In genomic region chr15:101063891-101064794, GRCh38 we compare ENCODE assay signal across 14 cellular contexts.
DNase-seq lines count a peak whose midpoint lies in the region; ATAC-seq and TF ChIP-seq lines count a peak whose summit lies in the region.
"Had no signal": no experiment of that assay in that cellular context is flagged by ENCODE, and none has a peak within 500 bp of the region (broad histone marks: within the 10 kb centered on the region; RNA-seq: fewer than 3 reads in every experiment).

No MANE protein-coding gene starts in this region.

- H3K4me1 ChIP-seq in Peyer's patch (peaks cover 0 to 11% (median 0%) of the 10 kb centered on the region in 4 donors), endodermal cell (ENCODE audit: control insufficient read depth, insufficient read depth, low read length) (no peaks in the 10 kb centered on the region)

- ATAC-seq in memory B cell (ENCODE audit: low read depth): no peak
- ATAC-seq in GM18909 (IDR thresholded peaks at IDR 0.05; ENCODE audit: poor library complexity, unreplicated experiment): no peak

- peaks cover 9% of the 10 kb centered on the region for H3K36me3 Mint-ChIP-seq in endodermal cell (ENCODE audit: low read depth)
- H3K36me3 Mint-ChIP-seq in memory B cell: peaks cover 21% of the 10 kb centered on the region

- H3K9me3 Mint-ChIP-seq in endodermal cell (peaks cover 10% of the 10 kb centered on the region), memory B cell (no peaks in the 10 kb centered on the region)

- H3K9ac ChIP-seq in endodermal cell (ENCODE audit: extremely low read depth, low read length, poor library complexity, severe bottlenecking): no peak overlapping the region

- H3K4me1 Mint-ChIP-seq in endodermal cell: peaks cover 8% of the 10 kb centered on the region
- H3K4me1 Mint-ChIP-seq in memory B cell: peaks cover 24% of the 10 kb centered on the region

- H3K36me3 ChIP-seq in Peyer's patch (peaks cover 0 to 53% (median 0%) of the 10 kb centered on the region in 3 donors), endodermal cell (ENCODE audit: control insufficient read depth, insufficient read depth, low read length) (no peaks in the 10 kb centered on the region)

- H3K27me3 Mint-ChIP-seq in endodermal cell (ENCODE audit: insufficient read depth) (no peaks in the 10 kb centered on the region), memory B cell (no peaks in the 10 kb centered on the region)

- H3K4me3 ChIP-seq in Peyer's patch (no peak overlapping the region), endodermal cell (ENCODE audit: low read length) (no peak overlapping the region)

- DNase-seq in Peyer's patch: peak in 2 of 3 donors; percentile 41 to 43
- DNase-seq in endodermal cell: peak; percentile 41
- DNase-seq in memory B cell (ENCODE audit: low spot score in 2 of 2): no peak
- DNase-seq in substantia nigra (lab: John Stamatoyannopoulos, UW): peak in 42 of 49 donors; percentile 6 to 77 (median 50)
- no peak for DNase-seq in GF-D8 (lab: John Stamatoyannopoulos, UW)
- DNase-seq in NK-92 treated with Interleukin-12 subunit alpha and Interleukin-12 subunit beta, amount 100 ng/mL, for 24 hours (lab: John Stamatoyannopoulos, UW): no peak
- DNase-seq in NCI-H2171 treated with DMSO at 0.1 percent for 48 hours (lab: John Stamatoyannopoulos, UW): no peak
- DNase-seq: activated CD4-positive, alpha-beta T cell treated with anti-CD3 and anti-CD28 coated beads for 48 hours; activated gamma-delta T cell treated with Interleukin-2 at 50 U/mL for 16 hours; effector CD4-positive, alpha-beta T cell; NCI-H1048; NCI-H748 treated with DMSO at 0.1 percent for 48 hours had no signal

- 90 to 91% methylated on average over 21 to 30 of the region's 30 CpGs for WGBS in endodermal cell (ENCODE audit: insufficient coverage in 1 of 2, insufficient read length in 1 of 2), 2 experiments

- H3K4me3 Mint-ChIP-seq in endodermal cell (no peak overlapping the region), memory B cell (peak overlapping the region; percentile 44)

- H3K27ac Mint-ChIP-seq in endodermal cell: no peak overlapping the region
- H3K27ac Mint-ChIP-seq in memory B cell: peak overlapping the region; percentile 36

- no peaks in the 10 kb centered on the region for H3K27me3 ChIP-seq in Peyer's patch
- no peaks in the 10 kb centered on the region for H3K27me3 ChIP-seq in endodermal cell (ENCODE audit: control insufficient read depth, insufficient read depth, low read length, poor library complexity, severe bottlenecking)

- H3K27ac ChIP-seq in Peyer's patch (no peak overlapping the region), endodermal cell (ENCODE audit: low read depth, low read length) (no peak overlapping the region), substantia nigra (ENCODE audit: low read depth, low read length, poor library complexity, severe bottlenecking) (peak overlapping the region; percentile 45)
- H3K27ac ChIP-seq: C4-2B had no signal

- TF ChIP-seq POLR2A in Peyer's patch (IDR thresholded peaks at IDR 0.05): no peak

- TF ChIP-seq CTCF in Peyer's patch (IDR thresholded peaks at IDR 0.05): no peak
- TF ChIP-seq CTCF in endodermal cell (conservative IDR thresholded peaks at IDR 0.05): no peak

- no peaks in the 10 kb centered on the region for H3K9me3 ChIP-seq in Peyer's patch
- no peaks in the 10 kb centered on the region for H3K9me3 ChIP-seq in endodermal cell (ENCODE audit: control insufficient read depth, low read length)

Comparison
In these comparisons a context has a peak if more than half of its experiments do, and no peak if none do; other contexts are left out.
1. DNase-seq: peak in Peyer's patch (2 of 3), endodermal cell (single experiment) and substantia nigra (42 of 49); none in memory B cell (0 of 2), GF-D8 (single experiment), NK-92 treated with Interleukin-12 subunit alpha and Interleukin-12 subunit beta, amount 100 ng/mL, for 24 hours (single experiment) and NCI-H2171 treated with DMSO at 0.1 percent for 48 hours (single experiment).